ENCODE assay signal across 17 cellular contexts in genomic region chr12:122855071-122855829, GRCh38. TPM values are rescaled to one million over a fixed set of nuclear protein-coding genes. Genes with fewer than 3 reads are reported as not detected.
DNase-seq lines count a peak whose midpoint lies in the region; ATAC-seq, FAIRE-seq and TF ChIP-seq lines count a peak whose summit lies in the region.
"Had no signal": no experiment of that assay in that cellular context is flagged by ENCODE, and none has a peak within 500 bp of the region (broad histone marks: within the 10 kb centered on the region; RNA-seq: fewer than 3 reads in every experiment).

No MANE protein-coding gene starts in this region.

- in situ Hi-C loops in K562 (cut with MboI) = loop anchor here (10.0 kb wide), 1 partner anchor 100 kb away; no protein-coding TSS in a partner anchor

- DNase-seq in Right ventricle myocardium inferior (ENCODE audit: missing footprints) (peak; percentile 50), cardiac septum (ENCODE audit: low spot score) (no peak), K562 (ENCODE audit: extremely low read depth in 1 of 4, low spot score in 3 of 4) (no peak), memory B cell (ENCODE audit: low spot score in 2 of 2) (no peak), substantia nigra (lab: John Stamatoyannopoulos, UW) (no peak), UCSD-AML1 (lab: John Stamatoyannopoulos, UW; ENCODE audit: unreplicated experiment) (no peak)
- no peak for DNase-seq in activated naive CD4-positive, alpha-beta T cell treated with anti-CD3 and anti-CD28 coated beads, Interleukin-2, amount 50 U/mL, for 72 hours (ENCODE audit: low spot score in 2 of 2)
- DNase-seq in stimulated activated CD4-positive, alpha-beta T cell treated with anti-CD3 and anti-CD28 coated beads, Interleukin-4, amount 100 ng/mL, for 1 hour = no peak
- DNase-seq: EL, GOT3, KG1, MV-4-11, NCI-H1694 treated with DMSO at 0.1 percent for 48 hours, NCI-H774 had no signal

- TF ChIP-seq CTCF in K562 (IDR thresholded peaks at IDR 0.05 in 2 of 3, conservative IDR thresholded peaks at IDR 0.05 in 1 of 3; ENCODE audit: insufficient read depth in 2 of 3, low read depth in 1 of 3, low read length in 3 of 3) = no peak

- no peaks in the 10 kb centered on the region for H3K79me2 ChIP-seq in K562 (ENCODE audit: control insufficient read depth, insufficient read depth, low read length)

- no peaks in the 10 kb centered on the region for H3K27me3 ChIP-seq in K562 (ENCODE audit: control insufficient read depth in 2 of 2, insufficient read depth in 2 of 2, low read length in 2 of 2)

- intact Hi-C loops in Right ventricle myocardium inferior (cut with DNase I) (no loop called here), cardiac septum (cut with DNase I) (loop anchor here (5.0 kb wide), 1 partner anchor 63 kb away; no protein-coding TSS in a partner anchor), K562 (cut with micrococcal nuclease) (no loop called here)

- no peak for TF ChIP-seq POLR2A in K562 (conservative IDR thresholded peaks at IDR 0.05)

- no peaks in the 10 kb centered on the region for H3K27me3 Mint-ChIP-seq in memory B cell

- H3K9me3 ChIP-seq in K562 (replicated peaks; ENCODE audit: control insufficient read depth, insufficient read depth, low read depth, low read length) = no peaks in the 10 kb centered on the region

- H3K36me3 Mint-ChIP-seq in memory B cell = peaks cover 17% of the 10 kb centered on the region
- no peaks in the 10 kb centered on the region for H3K36me3 Mint-ChIP-seq in activated naive CD4-positive, alpha-beta T cell treated with anti-CD3 and anti-CD28 coated beads, Interleukin-2, amount 50 U/mL, for 72 hours

- peaks cover 0 to 24% of the 10 kb centered on the region in 2 experiments; a peak in 2 of 5 replicates for H3K4me1 ChIP-seq in K562 (replicated peaks in 1 of 2; ENCODE audit: control insufficient read depth in 2 of 2, insufficient read depth in 2 of 2, low read length in 2 of 2)

- TF ChIP-seq EP300 in K562 (IDR thresholded peaks at IDR 0.05; ENCODE audit: low read length) = no peak

- H3K27ac Mint-ChIP-seq in memory B cell = peak overlapping the region; percentile 69
- H3K27ac Mint-ChIP-seq in activated naive CD4-positive, alpha-beta T cell treated with anti-CD3 and anti-CD28 coated beads, Interleukin-2, amount 50 U/mL, for 72 hours = no peak overlapping the region
- H3K27ac Mint-ChIP-seq: CD8-positive, alpha-beta T cell had no signal

- H3K4me1 Mint-ChIP-seq in memory B cell = peaks cover 2% of the 10 kb centered on the region

- CTCF ChIA-PET in K562 (lab: Yijun Ruan, JAX; ENCODE audit: low intra/inter-chr PET ratio) = no interaction called here

- H3K27ac ChIP-seq in K562 (ENCODE audit: extremely low read depth, low read depth, low read length) (no peak overlapping the region; the same call in 2 of the 3 replicates), substantia nigra (ENCODE audit: low read depth, low read length, poor library complexity, severe bottlenecking) (peak overlapping the region; percentile 97)

- no peak overlapping the region for H3K4me2 ChIP-seq in K562 (ENCODE audit: insufficient read depth, low read length)

- WGBS in K562 (ENCODE audit: insufficient coverage, low coverage, missing lambda C conversion rate) = 80% methylated on average over 16 of the region's 24 CpGs

- no peak overlapping the region for H2AFZ ChIP-seq in K562 (ENCODE audit: low read depth, low read length)

- TF ChIP-seq RAD21 in K562 (CRISPR knock-in tag; conservative IDR thresholded peaks at IDR 0.05 in 1 of 2, IDR thresholded peaks at IDR 0.05 in 1 of 2) = no peak

- H4K20me1 ChIP-seq in K562 (replicated peaks; ENCODE audit: control insufficient read depth, insufficient read depth, low read length) = peaks cover 3% of the 10 kb centered on the region; the same call in 1 of the 2 replicates

- no peak overlapping the region for H3K4me3 Mint-ChIP-seq in memory B cell
- H3K4me3 Mint-ChIP-seq: CD8-positive, alpha-beta T cell had no signal

- no peak overlapping the region for H3K4me3 ChIP-seq in K562
- H3K4me3 ChIP-seq: GM12878 had no signal

- no peaks in the 10 kb centered on the region for H3K9me1 ChIP-seq in K562 (ENCODE audit: control insufficient read depth, insufficient read depth, low read length)

- no TSS peak for BruUV-seq in K562 (replicated peaks; lab: Mats Ljungman, UMichigan)

- no peak for FAIRE-seq in K562 (lab: Jason Lieb, UNC)
- FAIRE-seq: GM12878, GM19239 had no signal

- H3K9ac ChIP-seq in K562 (ENCODE audit: insufficient read depth in 1 of 2, low read depth in 2 of 2, low read length in 2 of 2) = peak overlapping the region in 1 of 2 experiments; percentile 7; a peak in 2 of 4 replicates

- POLR2A ChIA-PET in K562 (lab: Yijun Ruan, JAX) = interaction anchor here (0.6 to 1.7 kb wide), 3 partner anchors 7 to 19 kb away, joined by 3 to 6 read pairs (median 5); no protein-coding TSS in a partner anchor

- no peak for ATAC-seq in Right ventricle myocardium inferior
- no peak for ATAC-seq in K562
- ATAC-seq in memory B cell (ENCODE audit: low read depth) = no peak
- no peak for ATAC-seq in activated naive CD4-positive, alpha-beta T cell treated with anti-CD3 and anti-CD28 coated beads, Interleukin-2, amount 50 U/mL, for 72 hours
- ATAC-seq: CD8-positive, alpha-beta T cell; GM12878 had no signal

- H3K9me3 Mint-ChIP-seq in memory B cell = no peaks in the 10 kb centered on the region
- no peaks in the 10 kb centered on the region for H3K9me3 Mint-ChIP-seq in activated naive CD4-positive, alpha-beta T cell treated with anti-CD3 and anti-CD28 coated beads, Interleukin-2, amount 50 U/mL, for 72 hours
- H3K9me3 Mint-ChIP-seq: CD8-positive, alpha-beta T cell had no signal

- H3K36me3 ChIP-seq in K562 (ENCODE audit: control insufficient read depth, insufficient read depth, low read length) = 0 out of 3 replicates have a peak, but pooled peaks cover 3% of the 10 kb centered on the region

TF ChIP-seq in K562, 482 proteins besides CTCF, POLR2A, EP300 and RAD21:
- TF ChIP-seq HNRNPK (IDR thresholded peaks at IDR 0.05; ENCODE audit: low read depth, low read length, poor library complexity, severe bottlenecking) (no peak), POLR2G (IDR thresholded peaks at IDR 0.05; ENCODE audit: low read depth, low read length) (peak; percentile 31; the same call in 1 of the 2 replicates)
TF ChIP-seq in K562: peak in this region for 1.

RNA-seq across cellular contexts. Expression of gene HIP1R, which starts 20.0 kb away (rescaled TPM):
- 17.6 TPM for total RNA-seq in Right ventricle myocardium inferior
- total RNA-seq in cardiac septum = 16.6 TPM
- 70.1 and 194 TPM in 2 replicates for total RNA-seq in K562 (2011; cell fraction: chromatin; rRNA removed; ENCODE audit: low replicate concordance)
- 103 and 109 TPM in 2 replicates for total RNA-seq in K562 (2011; cell fraction: nucleolus; rRNA removed)
- total RNA-seq in K562 (2011; cell fraction: nucleoplasm; rRNA removed) = 63.5 and 76.8 TPM in 2 replicates
- total RNA-seq in K562 (2014; rRNA removed) = 29.2 and 30.4 TPM in 2 replicates
- 6.4 and 8.6 TPM in 2 replicates for total RNA-seq in K562 (2014; rRNA removed; fragmentation: Illumina TruSeq; extraction: Trizol)
- total RNA-seq in K562 (2015; rRNA removed; fragmentation: Illumina TruSeq; extraction: Trizol) = 12.0 and 13.2 TPM in 2 replicates
- 27.8 and 31.0 TPM in 2 replicates for total RNA-seq in K562 (2021)
- 14.2 and 17.2 TPM in 2 replicates for polyA plus RNA-seq in K562 (2011; rRNA removed)
- polyA plus RNA-seq in K562 (2011; cell fraction: cytosol; rRNA removed) = 8.8 and 22.2 TPM in 2 replicates
- 107 and 176 TPM in 2 replicates for polyA plus RNA-seq in K562 (2011; cell fraction: nucleus; rRNA removed)
- 15.6 and 30.3 TPM in 2 replicates for polyA plus RNA-seq in K562 (2012)
- 21.7 and 33.6 TPM in 2 replicates for polyA plus RNA-seq in K562 (2014; fragmentation: Illumina TruSeq; extraction: Trizol)
- under 1 TPM; 0.15 to 0.45 TPM for polyA plus RNA-seq in K562 (2014; fragmentation: Nextera tagmentation; extraction: Ambion mirVana)
- 27.0 and 29.1 TPM in 2 replicates for polyA plus RNA-seq in K562 (2014; rRNA removed)
- 5.7 and 11.0 TPM in 2 replicates for polyA minus RNA-seq in K562 (2011; rRNA and poly(A)+ RNA removed)
- 6.4 and 7.5 TPM in 2 replicates for polyA minus RNA-seq in K562 (2011; cell fraction: cytosol; rRNA and poly(A)+ RNA removed)
- 23.3 and 26.9 TPM in 2 replicates for polyA minus RNA-seq in K562 (2011; cell fraction: nucleus; rRNA and poly(A)+ RNA removed)
- total RNA-seq in activated naive CD4-positive, alpha-beta T cell treated with anti-CD3 and anti-CD28 coated beads, Interleukin-2, amount 50 U/mL, for 72 hours = 10 to 100 TPM; 16.7 to 48.9 TPM

RNA-seq across cellular contexts. Expression of gene VPS37B, which starts 40.7 kb away (rescaled TPM):
- 25.4 TPM for total RNA-seq in Right ventricle myocardium inferior
- total RNA-seq in cardiac septum = 16.8 TPM
- total RNA-seq in K562 (2011; cell fraction: chromatin; rRNA removed; ENCODE audit: low replicate concordance) = 49.3 and 58.0 TPM in 2 replicates
- 33.2 and 33.4 TPM in 2 replicates for total RNA-seq in K562 (2011; cell fraction: nucleolus; rRNA removed)
- 41.1 and 66.6 TPM in 2 replicates for total RNA-seq in K562 (2011; cell fraction: nucleoplasm; rRNA removed)
- total RNA-seq in K562 (2014; rRNA removed) = 27.9 and 34.1 TPM in 2 replicates
- 9.5 and 12.3 TPM in 2 replicates for total RNA-seq in K562 (2014; rRNA removed; fragmentation: Illumina TruSeq; extraction: Trizol)
- 18.1 and 18.5 TPM in 2 replicates for total RNA-seq in K562 (2015; rRNA removed; fragmentation: Illumina TruSeq; extraction: Trizol)
- 35.8 and 37.4 TPM in 2 replicates for total RNA-seq in K562 (2021)
- polyA plus RNA-seq in K562 (2011; rRNA removed) = 13.8 TPM in 2 replicates
- 19.4 and 30.1 TPM in 2 replicates for polyA plus RNA-seq in K562 (2011; cell fraction: cytosol; rRNA removed)
- polyA plus RNA-seq in K562 (2011; cell fraction: nucleus; rRNA removed) = 22.7 and 30.0 TPM in 2 replicates
- polyA plus RNA-seq in K562 (2012) = 18.5 and 22.9 TPM in 2 replicates
- 17.9 and 24.0 TPM in 2 replicates for polyA plus RNA-seq in K562 (2014; fragmentation: Illumina TruSeq; extraction: Trizol)
- under 1 TPM; 0.28 to 0.34 TPM for polyA plus RNA-seq in K562 (2014; fragmentation: Nextera tagmentation; extraction: Ambion mirVana)
- polyA plus RNA-seq in K562 (2014; rRNA removed) = 24.7 and 33.3 TPM in 2 replicates
- 12.2 and 15.1 TPM in 2 replicates for polyA minus RNA-seq in K562 (2011; rRNA and poly(A)+ RNA removed)
- polyA minus RNA-seq in K562 (2011; cell fraction: cytosol; rRNA and poly(A)+ RNA removed) = 13.9 and 17.0 TPM in 2 replicates
- 11.8 and 13.6 TPM in 2 replicates for polyA minus RNA-seq in K562 (2011; cell fraction: nucleus; rRNA and poly(A)+ RNA removed)
- 10 to 100 TPM; 10.1 to 11.1 TPM for total RNA-seq in activated naive CD4-positive, alpha-beta T cell treated with anti-CD3 and anti-CD28 coated beads, Interleukin-2, amount 50 U/mL, for 72 hours
